In genomic region chr19:52993342-52994178, GRCh38 we compare ENCODE assay signal across 8 cellular contexts. TPM values are rescaled to one million over a fixed set of nuclear protein-coding genes. Genes with fewer than 3 reads are reported as not detected.
DNase-seq lines count a peak whose midpoint lies in the region; ATAC-seq and TF ChIP-seq lines count a peak whose summit lies in the region.

No MANE protein-coding gene starts in this region.

- no CpG with 5 or more reads among the region's 50 CpGs for WGBS in H9 (ENCODE audit: extremely low coverage, insufficient read length, low lambda C conversion rate)
- 1% methylated on average over 27 of the region's 50 CpGs for WGBS in suprapubic skin

- ATAC-seq in Right ventricle myocardium inferior (peak; percentile 93), HG03520 (IDR thresholded peaks at IDR 0.05; ENCODE audit: unreplicated experiment) (no peak)

- H3K79me2 ChIP-seq in H9 (ENCODE audit: insufficient read depth, low read length): no peaks in the 10 kb centered on the region

- no peak overlapping the region for H2BK12ac ChIP-seq in H9 (ENCODE audit: insufficient read length, low read depth, low read length)

- no peak for TF ChIP-seq POLR2A in suprapubic skin (IDR thresholded peaks at IDR 0.05)

- H3K56ac ChIP-seq in H9 (ENCODE audit: insufficient read length, low read depth, low read length): no peak overlapping the region

- no peaks in the 10 kb centered on the region for H3K36me3 Mint-ChIP-seq in H9 (ENCODE audit: insufficient read depth in 1 of 3, low read depth in 3 of 3)
- peaks cover 21% of the 10 kb centered on the region for H3K36me3 Mint-ChIP-seq in activated naive CD8-positive, alpha-beta T cell treated with anti-CD3 and anti-CD28 coated beads for 36 hours
- H3K36me3 Mint-ChIP-seq in osteocyte (ENCODE audit: unreplicated experiment): peaks cover 9% of the 10 kb centered on the region

- intact Hi-C loops in Right ventricle myocardium inferior (cut with DNase I): loop anchor here (2.0 kb wide), 1 partner anchor 31 kb away; the partner anchor contains the start of gene ZNF816

- H3K14ac ChIP-seq in H9 (ENCODE audit: insufficient read depth, low read length): no peak overlapping the region

- no peak overlapping the region for H3K18ac ChIP-seq in H9 (ENCODE audit: insufficient read length, low read depth, low read length)

- H3K27ac ChIP-seq in 22Rv1 (peak overlapping the region; percentile 69), H9 (ENCODE audit: insufficient read length, low read depth, low read length) (no peak overlapping the region), suprapubic skin (peak overlapping the region; percentile 12)

- TF ChIP-seq EP300 in suprapubic skin (IDR thresholded peaks at IDR 0.05): no peak

- H3K27ac Mint-ChIP-seq in H9 (peak overlapping the region; percentile 58 to 86 (median 77); a peak in 3 of 7 replicates), osteocyte (ENCODE audit: unreplicated experiment) (peak overlapping the region; percentile 78)
- H3K27ac Mint-ChIP-seq in activated naive CD8-positive, alpha-beta T cell treated with anti-CD3 and anti-CD28 coated beads for 36 hours: no peak overlapping the region

- TF ChIP-seq CTCF in 22Rv1 (IDR thresholded peaks at IDR 0.05) (peak; percentile 64), H9 (conservative IDR thresholded peaks at IDR 0.05) (peak; percentile 81), osteocyte (IDR thresholded peaks at IDR 0.05) (peak; percentile 95), suprapubic skin (IDR thresholded peaks at IDR 0.05) (peak in 1 of 2 donors; percentile 78)

- H3K79me1 ChIP-seq in H9 (ENCODE audit: insufficient read depth, low read depth, low read length, poor library complexity, severe bottlenecking): no peaks in the 10 kb centered on the region

- H3K36me3 ChIP-seq in suprapubic skin: no peaks in the 10 kb centered on the region

- H3K23me2 ChIP-seq in H9 (ENCODE audit: insufficient read length, low read depth, low read length, poor library complexity, severe bottlenecking): peaks cover 16% of the 10 kb centered on the region

- peak; percentile 81 for DNase-seq in H9
- peak; percentile 1 for DNase-seq in SKM-1 (lab: John Stamatoyannopoulos, UW; ENCODE audit: unreplicated experiment)
- peak; percentile 78 for DNase-seq in activated naive CD8-positive, alpha-beta T cell treated with anti-CD3 and anti-CD28 coated beads for 36 hours
- peak; percentile 87 for DNase-seq in Right ventricle myocardium inferior (ENCODE audit: missing footprints)
- peak; percentile 96 for DNase-seq in osteocyte (ENCODE audit: extremely low spot score, unreplicated experiment)
- DNase-seq in suprapubic skin (ENCODE audit: low spot score in 2 of 2): peak; percentile 86 to 91

- H3K4me1 Mint-ChIP-seq in H9 (peaks cover 22 to 25% of the 10 kb centered on the region in 2 experiments), osteocyte (ENCODE audit: unreplicated experiment) (peaks cover 31% of the 10 kb centered on the region)
- peaks cover 10% of the 10 kb centered on the region for H3K4me1 Mint-ChIP-seq in activated naive CD8-positive, alpha-beta T cell treated with anti-CD3 and anti-CD28 coated beads for 36 hours

- H2AFZ ChIP-seq in H9 (ENCODE audit: low read length): no peak overlapping the region

- no peak overlapping the region for H2AK5ac ChIP-seq in H9 (ENCODE audit: insufficient read length, low read length)

- H3K9ac ChIP-seq in H9 (ENCODE audit: extremely low read depth, insufficient read length, low read length): no peak overlapping the region

- no peak overlapping the region for H3T11ph ChIP-seq in H9 (ENCODE audit: low read length)

- H4K91ac ChIP-seq in H9 (ENCODE audit: insufficient read length, low read depth, low read length): no peak overlapping the region

- no peak overlapping the region for H3K23ac ChIP-seq in H9 (ENCODE audit: insufficient read length, low read depth, low read length)

- H4K20me1 ChIP-seq in H9 (ENCODE audit: control insufficient read depth, insufficient read depth, insufficient read length): no peaks in the 10 kb centered on the region

- H3K4me3 ChIP-seq in suprapubic skin: peak overlapping the region; percentile 49

- H3K4ac ChIP-seq in H9 (ENCODE audit: low read depth, low read length): no peak overlapping the region

- H3K9me3 Mint-ChIP-seq in H9: 0 out of 5 replicates have a peak, but pooled peaks cover 2 to 6% of the 10 kb centered on the region in 2 experiments
- H3K9me3 Mint-ChIP-seq in activated naive CD8-positive, alpha-beta T cell treated with anti-CD3 and anti-CD28 coated beads for 36 hours: peaks cover 12% of the 10 kb centered on the region
- H3K9me3 Mint-ChIP-seq in osteocyte (ENCODE audit: unreplicated experiment): no peaks in the 10 kb centered on the region

- H3K27me3 ChIP-seq in H9 (ENCODE audit: insufficient read depth, low read length) (peaks cover 10% of the 10 kb centered on the region; the same call in 1 of the 2 replicates), suprapubic skin (no peaks in the 10 kb centered on the region)

- no peak overlapping the region for H4K8ac ChIP-seq in H9 (replicated peaks; ENCODE audit: insufficient read length, low read depth, low read length)

- no peak overlapping the region for H2BK20ac ChIP-seq in H9 (ENCODE audit: low read depth, low read length, poor library complexity, severe bottlenecking)

- no peak overlapping the region for H2BK15ac ChIP-seq in H9 (ENCODE audit: low read depth, low read length)

- H3K4me3 Mint-ChIP-seq in H9 (peak overlapping the region; percentile 71 to 87), osteocyte (ENCODE audit: unreplicated experiment) (peak overlapping the region; percentile 82)
- H3K4me3 Mint-ChIP-seq in activated naive CD8-positive, alpha-beta T cell treated with anti-CD3 and anti-CD28 coated beads for 36 hours: peak overlapping the region; percentile 78

- no peak overlapping the region for H2BK120ac ChIP-seq in H9 (ENCODE audit: low read depth, low read length, poor library complexity, severe bottlenecking)

- H3K27me3 Mint-ChIP-seq in H9 (ENCODE audit: low read depth) (peaks cover 62% of the 10 kb centered on the region), osteocyte (ENCODE audit: unreplicated experiment) (no peaks in the 10 kb centered on the region)
- peaks cover 16% of the 10 kb centered on the region for H3K27me3 Mint-ChIP-seq in activated naive CD8-positive, alpha-beta T cell treated with anti-CD3 and anti-CD28 coated beads for 36 hours

- H3K4me1 ChIP-seq in H9 (ENCODE audit: insufficient read depth, low read length) (no peaks in the 10 kb centered on the region; the same call in 1 of the 2 replicates), suprapubic skin (peaks cover 25% of the 10 kb centered on the region)

- H2BK5ac ChIP-seq in H9 (ENCODE audit: insufficient read length, low read length): no peak overlapping the region

- no peaks in the 10 kb centered on the region for H3K9me3 ChIP-seq in H9 (ENCODE audit: control insufficient read depth, low read depth, low read length)
- no peaks in the 10 kb centered on the region for H3K9me3 ChIP-seq in suprapubic skin

- no peak overlapping the region for H4K5ac ChIP-seq in H9 (ENCODE audit: insufficient read length, low read depth, low read length)

- H3K4me2 ChIP-seq in H9 (ENCODE audit: insufficient read depth, insufficient read length, low read length): peak overlapping the region; percentile 21

RNA-seq across cellular contexts. Expression of gene ERVV-1, which starts 20.2 kb away (rescaled TPM):
- not detected in 2 replicates for total RNA-seq in H9 (2021)
- total RNA-seq in activated naive CD8-positive, alpha-beta T cell treated with anti-CD3 and anti-CD28 coated beads for 36 hours: not detected
- total RNA-seq in Right ventricle myocardium inferior: not detected
- total RNA-seq in osteocyte: not detected in 2 replicates
- not detected for total RNA-seq in suprapubic skin

RNA-seq across cellular contexts. Expression of gene ZNF816, which starts 30.9 kb away (rescaled TPM):
- 14.0 and 15.1 TPM in 2 replicates for total RNA-seq in H9 (2021)
- 10 to 100 TPM; 11.1 to 12.0 TPM for total RNA-seq in activated naive CD8-positive, alpha-beta T cell treated with anti-CD3 and anti-CD28 coated beads for 36 hours
- total RNA-seq in Right ventricle myocardium inferior: 4.4 TPM
- total RNA-seq in osteocyte: 9.0 and 10.6 TPM in 2 replicates
- 10 to 100 TPM in 2 of 4 donors, 1 to 10 TPM in 2; 6.8 to 14.5 (median 9.2) TPM for total RNA-seq in suprapubic skin

RNA-seq across cellular contexts. Expression of gene ERVV-2, which starts 51.0 kb away (rescaled TPM):
- total RNA-seq in H9 (2021) (not detected in 2 replicates), Right ventricle myocardium inferior (not detected), osteocyte (not detected in 2 replicates), suprapubic skin (not detected)
- total RNA-seq in activated naive CD8-positive, alpha-beta T cell treated with anti-CD3 and anti-CD28 coated beads for 36 hours: not detected

Comparison
In these comparisons a context has a peak if more than half of its experiments do, and no peak if none do; other contexts are left out.
1. DNase-seq: peak in every context shown above with its lines; median percentile 96 in osteocyte; 88 in suprapubic skin; 87 in Right ventricle myocardium inferior; 81 in H9; 78 in activated naive CD8-positive, alpha-beta T cell treated with anti-CD3 and anti-CD28 coated beads for 36 hours; 1 in SKM-1.